Comparison of ENCODE assay signal across 13 cellular contexts in the genomic region with DNA sequence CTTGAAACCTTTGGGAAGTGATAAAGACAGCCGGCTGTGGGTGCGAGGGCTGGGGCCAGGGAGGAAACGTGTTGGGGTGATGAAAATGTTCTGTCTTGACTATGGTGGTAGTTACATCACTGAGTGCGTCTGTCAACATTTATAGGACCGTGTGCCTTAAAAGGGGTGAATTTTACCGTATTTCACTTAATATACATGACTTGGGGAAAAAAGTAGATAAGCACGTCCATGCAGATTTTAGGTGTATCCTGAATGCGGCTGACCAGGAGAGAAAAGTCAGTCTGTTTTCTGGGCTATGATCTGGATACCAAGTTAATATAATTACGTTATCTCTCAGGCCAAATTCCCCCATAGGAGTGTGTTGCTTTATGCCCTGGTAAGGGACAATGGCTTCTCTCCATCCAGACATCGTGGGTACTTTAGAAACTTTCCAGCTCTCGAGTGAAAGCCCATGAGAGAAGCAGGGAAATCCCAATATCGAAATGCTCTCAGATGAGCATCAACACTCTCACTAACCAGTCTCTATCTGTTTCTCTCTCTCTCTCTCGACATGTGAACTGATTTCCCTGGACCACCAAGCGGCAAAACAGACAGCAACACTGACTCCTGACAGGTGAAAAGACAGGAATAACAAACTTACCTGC.
DNase-seq lines count a peak whose midpoint lies in the region; ATAC-seq, FAIRE-seq and TF ChIP-seq lines count a peak whose summit lies in the region.
"Had no signal": no experiment of that assay in that cellular context is flagged by ENCODE, and none has a peak within 500 bp of the region (broad histone marks: within the 10 kb centered on the region; RNA-seq: fewer than 3 reads in every experiment).

No MANE protein-coding gene starts in this region.

- no peak overlapping the region for H2BK120ac ChIP-seq in IMR-90 (ENCODE audit: low read depth, low read length)

- no peak for DNase-seq in activated CD8-positive, alpha-beta T cell treated with anti-CD3 and anti-CD28 coated beads for 36 hours
- no peak for DNase-seq in activated CD8-positive, alpha-beta T cell treated with anti-CD3 and anti-CD28 coated beads, Interleukin-2, amount 10 ng/mL, durations not matched to agents 7 days and 5 days
- DNase-seq in IMR-90 (no peak), psoas muscle (no peak), cerebellar cortex (ENCODE audit: low spot score) (no peak), HTR-8/SVneo (ENCODE audit: insufficient read length, low spot score) (no peak), mesothelial cell of epicardium (ENCODE audit: low spot score in 2 of 2, unreplicated experiment in 2 of 2) (no peak)
- no peak for DNase-seq in effector memory CD8-positive, alpha-beta T cell
- DNase-seq: NCI-H446 treated with DMSO at 0.1 percent for 48 hours, OCI-M1 had no signal

- no peak overlapping the region for H2BK20ac ChIP-seq in IMR-90 (ENCODE audit: low read depth, low read length)

- no peak overlapping the region for H3K4ac ChIP-seq in IMR-90 (ENCODE audit: low read depth, low read length)

- H2BK15ac ChIP-seq in IMR-90 (ENCODE audit: low read depth, low read length) = peak overlapping the region; percentile 41; the same call in 1 of the 3 replicates

- intact Hi-C loops in activated CD8-positive, alpha-beta T cell treated with anti-CD3 and anti-CD28 coated beads for 36 hours (cut with micrococcal nuclease) = no loop called here
- intact Hi-C loops in IMR-90 (cut with micrococcal nuclease) (loop anchor here (5.0 kb wide), 2 partner anchors 134 to 136 kb away; no protein-coding TSS in a partner anchor), psoas muscle (cut with DNase I) (no loop called here)

- H3K27ac Mint-ChIP-seq in activated CD8-positive, alpha-beta T cell treated with anti-CD3 and anti-CD28 coated beads for 36 hours = peak overlapping the region; percentile 3
- H3K27ac Mint-ChIP-seq in activated CD8-positive, alpha-beta T cell treated with anti-CD3 and anti-CD28 coated beads, Interleukin-2, amount 10 ng/mL, durations not matched to agents 7 days and 5 days = no peak overlapping the region
- peak overlapping the region; percentile 4 to 50 for H3K27ac Mint-ChIP-seq in effector memory CD8-positive, alpha-beta T cell
- no peak overlapping the region for H3K27ac Mint-ChIP-seq in mesothelial cell of epicardium

- H2BK5ac ChIP-seq in IMR-90 (ENCODE audit: low read depth, low read length, poor library complexity, severe bottlenecking) = no peak overlapping the region

- H3K23ac ChIP-seq in IMR-90 (ENCODE audit: low read depth, low read length) = no peak overlapping the region

- H3K4me3 ChIP-seq in IMR-90 (ENCODE audit: insufficient read depth, low read depth, low read length) (no peak overlapping the region), psoas muscle (no peak overlapping the region)
- H3K4me3 ChIP-seq: A549, GM23248 had no signal

- H3K56ac ChIP-seq in IMR-90 (ENCODE audit: extremely low read depth, insufficient read depth, low read length) = no peak overlapping the region

- H3K9ac ChIP-seq in IMR-90 (ENCODE audit: low read depth, low read length) = no peak overlapping the region
- H3K9ac ChIP-seq: GM23248 had no signal

- H2AK5ac ChIP-seq in IMR-90 (ENCODE audit: low read depth, low read length) = peak overlapping the region; percentile 42

- no peak for ATAC-seq in activated CD8-positive, alpha-beta T cell treated with anti-CD3 and anti-CD28 coated beads for 36 hours
- ATAC-seq in activated CD8-positive, alpha-beta T cell treated with anti-CD3 and anti-CD28 coated beads, Interleukin-2, amount 10 ng/mL, durations not matched to agents 7 days and 5 days = no peak
- no peak for ATAC-seq in IMR-90 (ENCODE audit: low read depth)
- ATAC-seq in effector memory CD8-positive, alpha-beta T cell (replicated peaks) = no peak
- ATAC-seq in psoas muscle = no peak
- ATAC-seq: A549; activated naive CD4-positive, alpha-beta T cell treated with anti-CD3 and anti-CD28 coated beads, Interleukin-2, amount 50 U/mL, for 72 hours had no signal

- no peak for FAIRE-seq in HTR-8/SVneo (lab: Jason Lieb, UNC)
- FAIRE-seq: A549 had no signal

- peaks cover 13% of the 10 kb centered on the region for H3K4me1 ChIP-seq in IMR-90 (ENCODE audit: control insufficient read depth, insufficient read depth, low read length)
- peaks cover 42% of the 10 kb centered on the region for H3K4me1 ChIP-seq in psoas muscle

- no peak overlapping the region for H3K4me3 Mint-ChIP-seq in activated CD8-positive, alpha-beta T cell treated with anti-CD3 and anti-CD28 coated beads for 36 hours
- H3K4me3 Mint-ChIP-seq in activated CD8-positive, alpha-beta T cell treated with anti-CD3 and anti-CD28 coated beads, Interleukin-2, amount 10 ng/mL, durations not matched to agents 7 days and 5 days = no peak overlapping the region
- no peak overlapping the region for H3K4me3 Mint-ChIP-seq in effector memory CD8-positive, alpha-beta T cell
- H3K4me3 Mint-ChIP-seq in mesothelial cell of epicardium = no peak overlapping the region

- H4K20me1 ChIP-seq in IMR-90 (ENCODE audit: insufficient read depth, low read length) = no peaks in the 10 kb centered on the region

- H3K27me3 Mint-ChIP-seq in activated CD8-positive, alpha-beta T cell treated with anti-CD3 and anti-CD28 coated beads for 36 hours = no peaks in the 10 kb centered on the region
- H3K27me3 Mint-ChIP-seq in activated CD8-positive, alpha-beta T cell treated with anti-CD3 and anti-CD28 coated beads, Interleukin-2, amount 10 ng/mL, durations not matched to agents 7 days and 5 days (ENCODE audit: low read depth) = no peaks in the 10 kb centered on the region
- no peaks in the 10 kb centered on the region for H3K27me3 Mint-ChIP-seq in effector memory CD8-positive, alpha-beta T cell
- H3K27me3 Mint-ChIP-seq in mesothelial cell of epicardium (ENCODE audit: low read depth) = no peaks in the 10 kb centered on the region

- TF ChIP-seq CTCF in activated CD8-positive, alpha-beta T cell treated with anti-CD3 and anti-CD28 coated beads for 36 hours (IDR thresholded peaks at IDR 0.05) = no peak
- no peak for TF ChIP-seq CTCF in IMR-90 (conservative IDR thresholded peaks at IDR 0.05; ENCODE audit: low read depth, low read length)
- no peak for TF ChIP-seq CTCF in psoas muscle (IDR thresholded peaks at IDR 0.05)
- TF ChIP-seq CTCF in mesothelial cell of epicardium (IDR thresholded peaks at IDR 0.05; ENCODE audit: unreplicated experiment) = no peak

- BruUV-seq in IMR-90 (replicated peaks; lab: Mats Ljungman, UMichigan) = no TSS peak

- no peak overlapping the region for H3K4me2 ChIP-seq in IMR-90 (ENCODE audit: low read depth, low read length)
- H3K4me2 ChIP-seq: A549 had no signal

- H3K36me3 Mint-ChIP-seq in activated CD8-positive, alpha-beta T cell treated with anti-CD3 and anti-CD28 coated beads for 36 hours (ENCODE audit: low read depth) = peaks cover 53% of the 10 kb centered on the region
- peaks cover 79% of the 10 kb centered on the region for H3K36me3 Mint-ChIP-seq in activated CD8-positive, alpha-beta T cell treated with anti-CD3 and anti-CD28 coated beads, Interleukin-2, amount 10 ng/mL, durations not matched to agents 7 days and 5 days (ENCODE audit: low read depth)
- peaks cover 56% of the 10 kb centered on the region for H3K36me3 Mint-ChIP-seq in effector memory CD8-positive, alpha-beta T cell (ENCODE audit: insufficient read depth)
- peaks cover 26% of the 10 kb centered on the region for H3K36me3 Mint-ChIP-seq in mesothelial cell of epicardium

- 0 out of 2 replicates have a peak overlapping the region, but pooled peaks have one; percentile 39 for H3K18ac ChIP-seq in IMR-90 (ENCODE audit: low read depth, low read length)

- H3K4me1 Mint-ChIP-seq in activated CD8-positive, alpha-beta T cell treated with anti-CD3 and anti-CD28 coated beads for 36 hours (ENCODE audit: low read depth) = peaks cover 47% of the 10 kb centered on the region
- peaks cover 10% of the 10 kb centered on the region for H3K4me1 Mint-ChIP-seq in activated CD8-positive, alpha-beta T cell treated with anti-CD3 and anti-CD28 coated beads, Interleukin-2, amount 10 ng/mL, durations not matched to agents 7 days and 5 days (ENCODE audit: low read depth)
- peaks cover 14 to 18% of the 10 kb centered on the region in 2 donors for H3K4me1 Mint-ChIP-seq in effector memory CD8-positive, alpha-beta T cell (ENCODE audit: low read depth in 2 of 2)
- peaks cover 19% of the 10 kb centered on the region for H3K4me1 Mint-ChIP-seq in mesothelial cell of epicardium

- dilution Hi-C loops in IMR-90 (cut with HindIII; ENCODE audit: low sequenced_read_pairs, unreplicated experiment) = no loop called here

- no peak overlapping the region for H3K14ac ChIP-seq in IMR-90 (replicated peaks; ENCODE audit: low read depth, low read length)

- H4K5ac ChIP-seq in IMR-90 (ENCODE audit: low read depth, low read length) = no peak overlapping the region

- no peak for TF ChIP-seq POLR2A in IMR-90 (IDR thresholded peaks at IDR 0.05; ENCODE audit: low read depth, low read length)

- H3K79me1 ChIP-seq in IMR-90 (ENCODE audit: low read depth in 1 of 2, low read length in 2 of 2) = peaks cover 0 to 27% of the 10 kb centered on the region in 2 experiments; a peak in 2 of 4 replicates

- no peaks in the 10 kb centered on the region for H3K9me3 Mint-ChIP-seq in activated CD8-positive, alpha-beta T cell treated with anti-CD3 and anti-CD28 coated beads for 36 hours
- no peaks in the 10 kb centered on the region for H3K9me3 Mint-ChIP-seq in activated CD8-positive, alpha-beta T cell treated with anti-CD3 and anti-CD28 coated beads, Interleukin-2, amount 10 ng/mL, durations not matched to agents 7 days and 5 days (ENCODE audit: insufficient read depth)
- no peaks in the 10 kb centered on the region for H3K9me3 Mint-ChIP-seq in effector memory CD8-positive, alpha-beta T cell
- H3K9me3 Mint-ChIP-seq in mesothelial cell of epicardium = no peaks in the 10 kb centered on the region
- H3K9me3 Mint-ChIP-seq: activated naive CD4-positive, alpha-beta T cell treated with anti-CD3 and anti-CD28 coated beads, Interleukin-2, amount 50 U/mL, for 72 hours had no signal

- H3K27ac ChIP-seq in IMR-90 (ENCODE audit: insufficient read depth, low read length) (no peak overlapping the region), psoas muscle (peak overlapping the region; percentile 84)
- H3K27ac ChIP-seq: A549, GM23248 had no signal

- in situ Hi-C loops in IMR-90 (cut with MboI; ENCODE audit: low sequenced_read_pairs) = no loop called here

- POLR2A ChIA-PET in activated CD8-positive, alpha-beta T cell treated with anti-CD3 and anti-CD28 coated beads for 36 hours (lab: Charles Lee) = no interaction called here
- POLR2A ChIA-PET in activated CD8-positive, alpha-beta T cell treated with anti-CD3 and anti-CD28 coated beads, Interleukin-2, amount 10 ng/mL, durations not matched to agents 7 days and 5 days (lab: Charles Lee) = no interaction called here
- POLR2A ChIA-PET in IMR-90 (lab: Charles Lee; ENCODE audit: unreplicated experiment) = no interaction called here

- H3K9me1 ChIP-seq in IMR-90 (ENCODE audit: insufficient read depth, low read length) = peaks cover 11% of the 10 kb centered on the region; the same call in 1 of the 2 replicates

- WGBS in IMR-90 (ENCODE audit: extremely low coverage in 2 of 2, insufficient read length in 1 of 2), 2 experiments = 92% methylated on average over 4 of the region's 14 CpGs; no CpG with 5 or more reads in 1 of the 2 experiments
- WGBS in psoas muscle, 3 donors = 86 to 87% (median 86%) methylated on average over 14 of the region's 14 CpGs

- no peak overlapping the region for H2AK9ac ChIP-seq in IMR-90 (replicated peaks; ENCODE audit: low read depth, low read length, poor library complexity)

- TF ChIP-seq RAD21 in IMR-90 (IDR thresholded peaks at IDR 0.05; ENCODE audit: low read length) = no peak

- CTCF ChIA-PET in activated CD8-positive, alpha-beta T cell treated with anti-CD3 and anti-CD28 coated beads for 36 hours (lab: Charles Lee) = no interaction called here
- CTCF ChIA-PET in activated CD8-positive, alpha-beta T cell treated with anti-CD3 and anti-CD28 coated beads, Interleukin-2, amount 10 ng/mL, durations not matched to agents 7 days and 5 days (lab: Charles Lee) = no interaction called here
- CTCF ChIA-PET in IMR-90 (lab: Yijun Ruan, JAX) = no interaction called here

- H4K91ac ChIP-seq in IMR-90 (ENCODE audit: insufficient read depth, low read depth, low read length) = peak overlapping the region; percentile 45; the same call in 1 of the 2 replicates

- no peak overlapping the region for H2AFZ ChIP-seq in IMR-90 (replicated peaks; ENCODE audit: low read length, poor library complexity)
- H2AFZ ChIP-seq: GM23248 had no signal

- H3K36me3 ChIP-seq in IMR-90 (ENCODE audit: control insufficient read depth, insufficient read depth, low read length) (peaks cover 44% of the 10 kb centered on the region), psoas muscle (ENCODE audit: insufficient read depth in 1 of 2, low read depth in 1 of 2) (peaks cover 7 to 62% of the 10 kb centered on the region in 2 donors)

- no peak overlapping the region for H4K8ac ChIP-seq in IMR-90 (ENCODE audit: low read depth in 2 of 2, low read length in 2 of 2)

- H3K9me3 ChIP-seq in IMR-90 (ENCODE audit: control insufficient read depth, insufficient read depth, low read length) = 0 out of 2 replicates have a peak, but pooled peaks cover 2% of the 10 kb centered on the region
- no peaks in the 10 kb centered on the region for H3K9me3 ChIP-seq in psoas muscle
- H3K9me3 ChIP-seq: A549 had no signal

- no peaks in the 10 kb centered on the region for H3K27me3 ChIP-seq in IMR-90 (ENCODE audit: control insufficient read depth, insufficient read depth, low read length)
- no peaks in the 10 kb centered on the region for H3K27me3 ChIP-seq in psoas muscle (ENCODE audit: insufficient read depth in 3 of 3, low read length in 2 of 3)

Comparison
In these comparisons a context has a peak if more than half of its experiments do, and no peak if none do; other contexts are left out.
1. H3K27ac Mint-ChIP-seq: peak in activated CD8-positive, alpha-beta T cell treated with anti-CD3 and anti-CD28 coated beads for 36 hours (single experiment) and effector memory CD8-positive, alpha-beta T cell (2 of 2); none in activated CD8-positive, alpha-beta T cell treated with anti-CD3 and anti-CD28 coated beads, Interleukin-2, amount 10 ng/mL, durations not matched to agents 7 days and 5 days (single experiment) and mesothelial cell of epicardium (single experiment).